In genomic region chr12:54991161-54991991, GRCh38 we compare ENCODE assay signal across 10 cellular contexts. TPM values are rescaled to one million over a fixed set of nuclear protein-coding genes. Genes with fewer than 3 reads are reported as not detected.
DNase-seq lines count a peak whose midpoint lies in the region; ATAC-seq and TF ChIP-seq lines count a peak whose summit lies in the region.
"Had no signal": no experiment of that assay in that cellular context is flagged by ENCODE, and none has a peak within 500 bp of the region (broad histone marks: within the 10 kb centered on the region; RNA-seq: fewer than 3 reads in every experiment).

No MANE protein-coding gene starts in this region.

- DNase-seq in naive thymus-derived CD8-positive, alpha-beta T cell: peak in 6 of 10 donors; percentile 16 to 60 (median 32)
- DNase-seq in HCEC 1CT (no peak), NCI-H82 treated with DMSO at 0.1 percent for 48 hours (lab: John Stamatoyannopoulos, UW; ENCODE audit: unreplicated experiment) (no peak), type B pancreatic cell (ENCODE audit: extremely low spot score, unreplicated experiment) (no peak), AG20443 (ENCODE audit: low spot score) (no peak)

- H3K9me3 Mint-ChIP-seq in T-helper 1 cell treated with Interleukin-12 subunit alpha and Interleukin-12 subunit beta and Interleukin-4 antibody, amounts not matched to agents 30 μg/mL and 1 μg/mL, for 36 hours: no peaks in the 10 kb centered on the region
- H3K9me3 Mint-ChIP-seq in naive thymus-derived CD8-positive, alpha-beta T cell: no peaks in the 10 kb centered on the region
- H3K9me3 Mint-ChIP-seq in type B pancreatic cell: no peaks in the 10 kb centered on the region

- no peaks in the 10 kb centered on the region for H3K27me3 Mint-ChIP-seq in T-helper 1 cell treated with Interleukin-12 subunit alpha and Interleukin-12 subunit beta and Interleukin-4 antibody, amounts not matched to agents 30 μg/mL and 1 μg/mL, for 36 hours (ENCODE audit: low read depth)
- no peaks in the 10 kb centered on the region for H3K27me3 Mint-ChIP-seq in naive thymus-derived CD8-positive, alpha-beta T cell
- peaks cover 26% of the 10 kb centered on the region for H3K27me3 Mint-ChIP-seq in type B pancreatic cell

- peak overlapping the region; percentile 93 for H3K4me3 Mint-ChIP-seq in T-helper 1 cell treated with Interleukin-12 subunit alpha and Interleukin-12 subunit beta and Interleukin-4 antibody, amounts not matched to agents 30 μg/mL and 1 μg/mL, for 36 hours
- peak overlapping the region; percentile 80 to 98 (median 91) for H3K4me3 Mint-ChIP-seq in naive thymus-derived CD8-positive, alpha-beta T cell
- H3K4me3 Mint-ChIP-seq in type B pancreatic cell: no peak overlapping the region

- POLR2A ChIA-PET in naive thymus-derived CD8-positive, alpha-beta T cell (lab: Charles Lee): interaction anchor here (2.0 to 2.8 kb wide), 2 partner anchors 81 to 242 kb away, joined by 9 to 44 read pairs; no protein-coding TSS in a partner anchor

- peak overlapping the region; percentile 94 for H3K27ac Mint-ChIP-seq in T-helper 1 cell treated with Interleukin-12 subunit alpha and Interleukin-12 subunit beta and Interleukin-4 antibody, amounts not matched to agents 30 μg/mL and 1 μg/mL, for 36 hours
- H3K27ac Mint-ChIP-seq in naive thymus-derived CD8-positive, alpha-beta T cell: peak overlapping the region; percentile 95 to 99 (median 99)
- H3K27ac Mint-ChIP-seq in type B pancreatic cell: no peak overlapping the region

- TF ChIP-seq CTCF in type B pancreatic cell (conservative IDR thresholded peaks at IDR 0.05): no peak

- peaks cover 4% of the 10 kb centered on the region for H3K36me3 Mint-ChIP-seq in T-helper 1 cell treated with Interleukin-12 subunit alpha and Interleukin-12 subunit beta and Interleukin-4 antibody, amounts not matched to agents 30 μg/mL and 1 μg/mL, for 36 hours (ENCODE audit: low read depth)
- no peaks in the 10 kb centered on the region for H3K36me3 Mint-ChIP-seq in naive thymus-derived CD8-positive, alpha-beta T cell
- no peaks in the 10 kb centered on the region for H3K36me3 Mint-ChIP-seq in type B pancreatic cell

- peak; percentile 69 for ATAC-seq in GM19035 (IDR thresholded peaks at IDR 0.05; ENCODE audit: unreplicated experiment)
- ATAC-seq in HG02973 (IDR thresholded peaks at IDR 0.05; ENCODE audit: unreplicated experiment): peak; percentile 78
- ATAC-seq in naive thymus-derived CD8-positive, alpha-beta T cell: peak; percentile 54 to 68

- peaks cover 43% of the 10 kb centered on the region for H3K4me1 Mint-ChIP-seq in T-helper 1 cell treated with Interleukin-12 subunit alpha and Interleukin-12 subunit beta and Interleukin-4 antibody, amounts not matched to agents 30 μg/mL and 1 μg/mL, for 36 hours (ENCODE audit: low read depth)
- peaks cover 39 to 70% (median 64%) of the 10 kb centered on the region in 4 donors for H3K4me1 Mint-ChIP-seq in naive thymus-derived CD8-positive, alpha-beta T cell
- no peaks in the 10 kb centered on the region for H3K4me1 Mint-ChIP-seq in type B pancreatic cell (ENCODE audit: unreplicated experiment)

RNA-seq across cellular contexts. Expression of gene TESPA1, which starts 6.8 kb away (rescaled TPM):
- 100 to 1,000 TPM; 247 to 253 TPM for total RNA-seq in naive thymus-derived CD8-positive, alpha-beta T cell
- polyA plus RNA-seq in naive thymus-derived CD8-positive, alpha-beta T cell: 100 to 1,000 TPM in 2 of 3 donors, 10 to 100 TPM in 1; 83.1 to 245 (median 180) TPM
- total RNA-seq in type B pancreatic cell (ENCODE audit: low replicate concordance): not detected in 2 replicates

RNA-seq across cellular contexts. Expression of gene NEUROD4, which starts 28.4 kb away (rescaled TPM):
- total RNA-seq in naive thymus-derived CD8-positive, alpha-beta T cell: not detected
- polyA plus RNA-seq in naive thymus-derived CD8-positive, alpha-beta T cell: not detected
- 1.6 and 3.3 TPM in 2 replicates for total RNA-seq in type B pancreatic cell (ENCODE audit: low replicate concordance)
- total RNA-seq: T-helper 1 cell treated with Interleukin-12 subunit alpha and Interleukin-12 subunit beta and Interleukin-4 antibody, amounts not matched to agents 30 ng/mL and 1 ng/mL, for 36 hours; thoracic aorta had no signal

Comparison
In these comparisons a context has a peak if more than half of its experiments do, and no peak if none do; other contexts are left out.
1. DNase-seq: peak in naive thymus-derived CD8-positive, alpha-beta T cell (6 of 10); none in HCEC 1CT (single experiment), NCI-H82 treated with DMSO at 0.1 percent for 48 hours (single experiment), type B pancreatic cell (single experiment) and AG20443 (single experiment).
2. RNA of gene TESPA1, which starts 6.8 kb away (total RNA-seq): 247 to 253 TPM in naive thymus-derived CD8-positive, alpha-beta T cell; not detected in type B pancreatic cell; every median in the first group is over 100 times any median in the second.
3. Peak in every context shown above with its lines, with median percentiles within 50 percentile points of each other: ATAC-seq.